Comparison of ENCODE assay signal across 8 cellular contexts in the genomic region with DNA sequence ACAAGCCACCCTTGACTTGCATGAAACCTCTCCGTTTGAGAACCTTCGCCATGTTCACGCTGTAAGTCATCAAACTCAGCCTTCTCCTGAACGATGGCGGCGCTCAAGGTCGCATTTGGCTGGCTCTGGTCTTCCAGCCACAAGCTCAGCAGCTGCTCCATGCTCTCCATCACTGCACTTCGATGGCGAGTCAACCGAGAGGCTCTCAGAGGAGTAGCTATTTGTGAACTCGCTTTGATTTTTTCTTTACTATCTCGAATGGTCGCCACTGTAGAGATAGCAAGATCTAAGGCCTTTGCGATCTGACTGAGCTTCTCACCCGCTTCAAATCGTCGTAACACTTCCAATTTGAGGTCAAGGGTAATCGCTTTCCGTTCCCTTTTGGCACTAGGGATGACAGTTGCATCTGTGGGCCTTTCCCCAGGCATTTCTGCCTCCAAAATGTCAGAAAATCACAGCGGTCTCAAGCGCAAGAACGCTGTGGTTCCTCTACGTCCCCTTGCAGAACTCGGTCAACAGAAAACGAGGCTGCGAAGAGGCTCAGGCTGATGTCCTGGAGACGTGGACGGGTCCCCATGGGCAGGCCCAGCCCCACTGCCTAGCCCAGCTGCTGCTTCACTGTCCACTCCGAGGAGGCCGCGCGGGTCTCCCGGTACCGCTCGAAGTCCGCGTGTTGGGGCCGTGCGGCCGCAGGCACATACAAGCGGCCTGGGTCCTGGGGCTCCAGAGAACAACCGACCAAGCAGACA. TPM values are rescaled to one million over a fixed set of nuclear protein-coding genes. Genes with fewer than 3 reads are reported as not detected.
A peak's percentile ranks its signal among the peaks of the same experiment; 100 is the strongest.
DNase-seq lines count a peak whose midpoint lies in the region; ATAC-seq, FAIRE-seq and TF ChIP-seq lines count a peak whose summit lies in the region.

No MANE protein-coding gene starts in this region.

- H3K9me3 Mint-ChIP-seq in activated naive CD4-positive, alpha-beta T cell treated with anti-CD3 and anti-CD28 coated beads, Interleukin-2, amount 10 ng/mL, durations not matched to agents 7 days and 5 days, result peaks cover 4% of the 10 kb centered on the region
- H3K9me3 Mint-ChIP-seq in T-cell, result no peaks in the 10 kb centered on the region

- H3K4me3 ChIP-seq in fibroblast of villous mesenchyme (ENCODE audit: low read depth, low read length) (peak overlapping the region; percentile 86), psoas muscle (peak overlapping the region; percentile 100)

- peak overlapping the region; percentile 99 for H3K4me3 Mint-ChIP-seq in activated naive CD4-positive, alpha-beta T cell treated with anti-CD3 and anti-CD28 coated beads, Interleukin-2, amount 10 ng/mL, durations not matched to agents 7 days and 5 days
- H3K4me3 Mint-ChIP-seq in T-cell, result peak overlapping the region; percentile 97 to 98 (median 97)

- peaks cover 18% of the 10 kb centered on the region for H3K36me3 Mint-ChIP-seq in activated naive CD4-positive, alpha-beta T cell treated with anti-CD3 and anti-CD28 coated beads, Interleukin-2, amount 10 ng/mL, durations not matched to agents 7 days and 5 days
- peaks cover 2% of the 10 kb centered on the region for H3K36me3 Mint-ChIP-seq in T-cell

- CTCF ChIA-PET in activated naive CD4-positive, alpha-beta T cell treated with anti-CD3 and anti-CD28 coated beads, Interleukin-2, amount 10 ng/mL, durations not matched to agents 7 days and 5 days (lab: Charles Lee), result no interaction called here
- CTCF ChIA-PET in T-cell (lab: Charles Lee), result interaction anchor here in 1 of 2 donors (1.1 kb wide), 1 partner anchor 22 kb away, joined by 3 read pairs; no protein-coding TSS in a partner anchor

- H3K27ac ChIP-seq in psoas muscle, result peak overlapping the region; percentile 99

- peaks cover 32% of the 10 kb centered on the region for H3K4me1 ChIP-seq in psoas muscle

- POLR2A ChIA-PET in T-cell (lab: Charles Lee), result no interaction called here

- ATAC-seq in T-cell (replicated peaks in 1 of 4) (peak in 2 of 4 experiments; percentile 13 to 20), psoas muscle (peak; percentile 26 to 57 (median 48)), HG02798 (IDR thresholded peaks at IDR 0.05; ENCODE audit: poor library complexity, unreplicated experiment) (no peak)

- DNase-seq in activated naive CD4-positive, alpha-beta T cell treated with anti-CD3 and anti-CD28 coated beads, Interleukin-2, amount 10 ng/mL, durations not matched to agents 7 days and 5 days, result no peak
- no peak for DNase-seq in activated naive CD4-positive, alpha-beta T cell treated with Interleukin-2 at 50 U/mL for 16 hours
- peak in 1 of 34 experiments; percentile 9 for DNase-seq in T-cell
- DNase-seq in fibroblast of villous mesenchyme (ENCODE audit: low read depth), result peak; percentile 1
- peak in 1 of 2 donors; percentile 33 for DNase-seq in psoas muscle
- no peak for DNase-seq in urothelium cell line (ENCODE audit: low spot score)
- no peak for DNase-seq in SKM-1 treated with dmso at 0.1 percent for 144 hours (lab: John Stamatoyannopoulos, UW; ENCODE audit: unreplicated experiment)

- H3K9me3 ChIP-seq in psoas muscle, result no peaks in the 10 kb centered on the region

- WGBS in psoas muscle, 3 donors, result 41 to 45% (median 44%) methylated on average over 42 of the region's 42 CpGs

- TF ChIP-seq CTCF in fibroblast of villous mesenchyme (IDR thresholded peaks at IDR 0.05; ENCODE audit: insufficient read depth, low read depth, low read length) (no peak), psoas muscle (IDR thresholded peaks at IDR 0.05) (no peak)

- no peaks in the 10 kb centered on the region for H3K27me3 ChIP-seq in psoas muscle (ENCODE audit: insufficient read depth in 3 of 3, low read length in 2 of 3)

- peak overlapping the region; percentile 99 for H3K27ac Mint-ChIP-seq in activated naive CD4-positive, alpha-beta T cell treated with anti-CD3 and anti-CD28 coated beads, Interleukin-2, amount 10 ng/mL, durations not matched to agents 7 days and 5 days
- H3K27ac Mint-ChIP-seq in T-cell, result peak overlapping the region; percentile 46 to 87

- peaks cover 3% of the 10 kb centered on the region for H3K27me3 Mint-ChIP-seq in activated naive CD4-positive, alpha-beta T cell treated with anti-CD3 and anti-CD28 coated beads, Interleukin-2, amount 10 ng/mL, durations not matched to agents 7 days and 5 days
- H3K27me3 Mint-ChIP-seq in T-cell, result peaks cover 0 to 2% of the 10 kb centered on the region in 2 donors

- H3K36me3 ChIP-seq in psoas muscle (ENCODE audit: insufficient read depth in 1 of 2, low read depth in 1 of 2), result peaks cover 0 to 30% of the 10 kb centered on the region in 2 donors

- H3K4me1 Mint-ChIP-seq in activated naive CD4-positive, alpha-beta T cell treated with anti-CD3 and anti-CD28 coated beads, Interleukin-2, amount 10 ng/mL, durations not matched to agents 7 days and 5 days, result peaks cover 36% of the 10 kb centered on the region
- H3K4me1 Mint-ChIP-seq in T-cell, result peaks cover 27 to 36% (median 31%) of the 10 kb centered on the region in 3 donors

- intact Hi-C loops in psoas muscle (cut with DNase I), result no loop called here

- FAIRE-seq in urothelium cell line (lab: Jason Lieb, UNC), result no peak

RNA-seq across cellular contexts. Expression of a gene that starts 23.1 kb away (rescaled TPM):
- 10 to 100 TPM; 26.4 to 54.1 (median 49.2) TPM for total RNA-seq in T-cell
- 53.1 and 79.9 TPM in 2 replicates for total RNA-seq in fibroblast of villous mesenchyme
- total RNA-seq in psoas muscle, result 10 to 100 TPM; 16.2 to 28.5 (median 25.2) TPM
- 10 to 100 TPM; 22.2 to 38.3 (median 25.5) TPM for polyA plus RNA-seq in psoas muscle

RNA-seq across cellular contexts. Expression of a gene that starts 47.6 kb away (rescaled TPM):
- total RNA-seq in T-cell, result 1 to 10 TPM in 2 of 5 donors, under 1 TPM in 3; 0.70 to 3.6 (median 0.88) TPM
- 0.64 and 0.86 TPM in 2 replicates for total RNA-seq in fibroblast of villous mesenchyme
- total RNA-seq in psoas muscle, result 10 to 100 TPM; 14.7 to 37.8 (median 20.6) TPM
- polyA plus RNA-seq in psoas muscle, result 10 to 100 TPM; 14.1 to 25.4 (median 17.0) TPM

RNA-seq across cellular contexts. Expression of a gene that starts 48.5 kb away (rescaled TPM):
- total RNA-seq in T-cell (1 to 10 TPM in 1 of 5 donors, under 1 TPM in 4; 0.58 to 1.8 (median 0.93) TPM), fibroblast of villous mesenchyme (95.9 and 128 TPM in 2 replicates), psoas muscle (1 to 10 TPM in 1 of 4 donors, under 1 TPM in 1, not detected in 2; 0.30 to 1.3 TPM)
- 1 to 10 TPM in 1 of 3 donors, under 1 TPM in 2; 0.17 to 2.4 (median 0.47) TPM for polyA plus RNA-seq in psoas muscle

RNA-seq across cellular contexts. Expression of a gene that starts 53.0 kb away (rescaled TPM):
- 10 to 100 TPM; 11.7 to 13.7 (median 12.9) TPM for total RNA-seq in T-cell
- total RNA-seq in fibroblast of villous mesenchyme, result 3.9 and 6.1 TPM in 2 replicates
- total RNA-seq in psoas muscle, result 1 to 10 TPM in 1 of 4 donors, under 1 TPM in 3; 0.67 to 1.1 (median 0.88) TPM
- polyA plus RNA-seq in psoas muscle, result 1 to 10 TPM in 1 of 3 donors, under 1 TPM in 2; 0.18 to 1.8 (median 0.18) TPM

Comparison
In these comparisons a context has a peak if more than half of its experiments do, and no peak if none do; other contexts are left out.
1. RNA of a gene that starts 48.5 kb away (total RNA-seq): 95.9 to 128 TPM in fibroblast of villous mesenchyme; 0.58 to 1.8 TPM in T-cell and 0.30 to 1.3 TPM in psoas muscle; every median in the first group is over 10 times any median in the second.